Comparison of ENCODE assay signal across 12 cellular contexts in the genomic region with DNA sequence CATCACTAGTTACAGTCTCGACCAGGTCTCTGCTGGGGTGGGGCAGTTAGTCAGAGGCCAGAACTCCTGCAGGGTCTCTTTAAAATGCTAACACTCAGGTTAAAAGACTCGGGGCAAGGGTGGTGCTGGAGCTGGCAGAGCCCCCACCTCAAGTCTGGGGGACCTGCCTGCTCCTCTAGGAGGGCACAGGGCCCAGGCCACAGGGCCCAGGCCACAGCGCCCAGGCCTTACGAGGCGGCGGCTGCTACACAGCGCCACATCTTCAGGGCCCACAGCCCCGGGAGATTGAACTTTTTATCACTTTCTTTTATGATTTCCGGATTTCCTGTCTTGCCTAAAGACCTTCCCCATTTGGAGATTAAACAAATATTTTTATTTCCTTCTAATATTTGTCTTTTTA. TPM values are rescaled to one million over a fixed set of nuclear protein-coding genes. Genes with fewer than 3 reads are reported as not detected.
"Had no signal": no experiment of that assay in that cellular context is flagged by ENCODE, and none has a peak within 500 bp of the region (broad histone marks: within the 10 kb centered on the region; RNA-seq: fewer than 3 reads in every experiment).

No MANE protein-coding gene starts in this region.

- H3K9me3 Mint-ChIP-seq: activated naive CD4-positive, alpha-beta T cell treated with anti-CD3 and anti-CD28 coated beads for 36 hours; activated T-helper 2 cell treated with anti-CD3 and anti-CD28 coated beads, Interferon-gamma antibody, Interleukin-2, Interleukin-4, amounts not matched to agents 10 μg/mL and 5 μg/mL and 100 μg/mL, durations not matched to agents 14 hours and 24 hours and 36 hours; stimulated activated naive CD8-positive, alpha-beta T cell treated with anti-CD3 and anti-CD28 coated beads, Interleukin-15, amount 100 ng/mL, for 72 hours; type B pancreatic cell had no signal

- H3K27ac Mint-ChIP-seq: activated naive CD4-positive, alpha-beta T cell treated with anti-CD3 and anti-CD28 coated beads for 36 hours; activated T-helper 2 cell treated with anti-CD3 and anti-CD28 coated beads, Interferon-gamma antibody, Interleukin-2, Interleukin-4, amounts not matched to agents 10 μg/mL and 5 μg/mL and 100 μg/mL, durations not matched to agents 14 hours and 24 hours and 36 hours; type B pancreatic cell had no signal

- DNase-seq: activated naive CD4-positive, alpha-beta T cell treated with anti-CD3 and anti-CD28 coated beads for 36 hours; amniotic stem cell; heart right ventricle; left colon; midbrain; sigmoid colon; spleen; stimulated activated naive CD8-positive, alpha-beta T cell treated with anti-CD3 and anti-CD28 coated beads, Interleukin-15, amount 100 ng/mL, for 72 hours had no signal

- ATAC-seq: gastroesophageal sphincter; heart right ventricle; left colon; stimulated activated naive CD8-positive, alpha-beta T cell treated with anti-CD3 and anti-CD28 coated beads, Interleukin-15, amount 100 ng/mL, for 72 hours had no signal

- H3K27me3 Mint-ChIP-seq: stimulated activated naive CD8-positive, alpha-beta T cell treated with anti-CD3 and anti-CD28 coated beads, Interleukin-15, amount 100 ng/mL, for 72 hours; type B pancreatic cell had no signal

- H3K4me3 Mint-ChIP-seq: activated naive CD4-positive, alpha-beta T cell treated with anti-CD3 and anti-CD28 coated beads for 36 hours; stimulated activated naive CD8-positive, alpha-beta T cell treated with anti-CD3 and anti-CD28 coated beads, Interleukin-15, amount 100 ng/mL, for 72 hours; type B pancreatic cell had no signal

- H3K36me3 Mint-ChIP-seq: type B pancreatic cell had no signal

RNA-seq across cellular contexts. Expression of a gene that starts 40.8 kb away (rescaled TPM):
- total RNA-seq: activated T-helper 2 cell treated with anti-CD3 and anti-CD28 coated beads, Interferon-gamma antibody, Interleukin-2, Interleukin-4, amounts not matched to agents 10 μg/mL and 5 μg/mL and 100 μg/mL, durations not matched to agents 14 hours and 24 hours and 36 hours; myocyte had no signal
